ENCODE assay signal across 20 cellular contexts in genomic region chr19:46514589-46515289, GRCh38. TPM values are rescaled to one million over a fixed set of nuclear protein-coding genes. Genes with fewer than 3 reads are reported as not detected.
A peak's percentile ranks its signal among the peaks of the same experiment; 100 is the strongest.
DNase-seq lines count a peak whose midpoint lies in the region; ATAC-seq, FAIRE-seq and TF ChIP-seq lines count a peak whose summit lies in the region.
"Had no signal": no experiment of that assay in that cellular context is flagged by ENCODE, and none has a peak within 500 bp of the region (broad histone marks: within the 10 kb centered on the region; RNA-seq: fewer than 3 reads in every experiment).

No MANE protein-coding gene starts in this region.

- H3K27me3 ChIP-seq in endodermal cell (ENCODE audit: control insufficient read depth, insufficient read depth, low read length, poor library complexity, severe bottlenecking), result no peaks in the 10 kb centered on the region

- H3K4me1 Mint-ChIP-seq in activated naive CD8-positive, alpha-beta T cell treated with anti-CD3 and anti-CD28 coated beads, Interleukin-2, amount 10 ng/mL, durations not matched to agents 7 days and 5 days, result peaks cover 12% of the 10 kb centered on the region
- H3K4me1 Mint-ChIP-seq in activated naive CD8-positive, alpha-beta T cell treated with anti-CD3 and anti-CD28 coated beads, Interleukin-2, amount 50 U/mL, for 24 hours, result peaks cover 6% of the 10 kb centered on the region
- no peaks in the 10 kb centered on the region for H3K4me1 Mint-ChIP-seq in endodermal cell
- peaks cover 35% of the 10 kb centered on the region for H3K4me1 Mint-ChIP-seq in activated naive CD4-positive, alpha-beta T cell treated with anti-CD3 and anti-CD28 coated beads, Interleukin-2, amount 10 ng/mL, durations not matched to agents 7 days and 5 days

- H3K27me3 Mint-ChIP-seq in activated naive CD8-positive, alpha-beta T cell treated with anti-CD3 and anti-CD28 coated beads, Interleukin-2, amount 10 ng/mL, durations not matched to agents 7 days and 5 days, result peaks cover 15% of the 10 kb centered on the region
- H3K27me3 Mint-ChIP-seq in activated naive CD8-positive, alpha-beta T cell treated with anti-CD3 and anti-CD28 coated beads, Interleukin-2, amount 50 U/mL, for 24 hours, result peaks cover 14% of the 10 kb centered on the region
- peaks cover 7% of the 10 kb centered on the region for H3K27me3 Mint-ChIP-seq in endodermal cell (ENCODE audit: insufficient read depth)
- H3K27me3 Mint-ChIP-seq in activated naive CD4-positive, alpha-beta T cell treated with anti-CD3 and anti-CD28 coated beads, Interleukin-2, amount 10 ng/mL, durations not matched to agents 7 days and 5 days, result peaks cover 44% of the 10 kb centered on the region

- H3K4me1 ChIP-seq in endodermal cell (ENCODE audit: control insufficient read depth, insufficient read depth, low read length), result no peaks in the 10 kb centered on the region

- H3K9me3 ChIP-seq in endodermal cell (ENCODE audit: control insufficient read depth, low read length), result peaks cover 8% of the 10 kb centered on the region

- WGBS in endodermal cell (ENCODE audit: insufficient coverage in 1 of 2, insufficient read length in 1 of 2), 2 experiments, result 70 to 85% methylated on average over 6 to 13 of the region's 13 CpGs

- H3K36me3 Mint-ChIP-seq in activated naive CD8-positive, alpha-beta T cell treated with anti-CD3 and anti-CD28 coated beads, Interleukin-2, amount 10 ng/mL, durations not matched to agents 7 days and 5 days, result no peaks in the 10 kb centered on the region
- no peaks in the 10 kb centered on the region for H3K36me3 Mint-ChIP-seq in activated naive CD8-positive, alpha-beta T cell treated with anti-CD3 and anti-CD28 coated beads, Interleukin-2, amount 50 U/mL, for 24 hours (ENCODE audit: low read depth)
- no peaks in the 10 kb centered on the region for H3K36me3 Mint-ChIP-seq in endodermal cell (ENCODE audit: low read depth)
- H3K36me3 Mint-ChIP-seq in activated naive CD4-positive, alpha-beta T cell treated with anti-CD3 and anti-CD28 coated beads, Interleukin-2, amount 10 ng/mL, durations not matched to agents 7 days and 5 days, result no peaks in the 10 kb centered on the region

- no peak for ATAC-seq in activated naive CD8-positive, alpha-beta T cell treated with anti-CD3 and anti-CD28 coated beads, Interleukin-2, amount 10 ng/mL, durations not matched to agents 7 days and 5 days (ENCODE audit: low read depth)
- ATAC-seq in activated naive CD8-positive, alpha-beta T cell treated with anti-CD3 and anti-CD28 coated beads, Interleukin-2, amount 50 U/mL, for 24 hours, result no peak
- no peak for ATAC-seq in HG03342 (IDR thresholded peaks at IDR 0.05; ENCODE audit: unreplicated experiment)
- ATAC-seq: Panc1 had no signal

- TF ChIP-seq CTCF in endodermal cell (conservative IDR thresholded peaks at IDR 0.05), result peak; percentile 52

- FAIRE-seq in HTR-8/SVneo (lab: Jason Lieb, UNC), result peak; percentile 94
- peak; percentile 91 for FAIRE-seq in urothelium cell line (lab: Jason Lieb, UNC)
- FAIRE-seq: A204.1, GM18507, H54 had no signal

- no peak overlapping the region for H3K4me3 ChIP-seq in endodermal cell (ENCODE audit: low read length)

- no peak for DNase-seq in activated naive CD8-positive, alpha-beta T cell treated with anti-CD3 and anti-CD28 coated beads, Interleukin-2, amount 10 ng/mL, durations not matched to agents 7 days and 5 days
- no peak for DNase-seq in activated naive CD8-positive, alpha-beta T cell treated with anti-CD3 and anti-CD28 coated beads, Interleukin-2, amount 50 U/mL, for 24 hours
- DNase-seq in HTR-8/SVneo (ENCODE audit: insufficient read length, low spot score) (no peak), endodermal cell (no peak), urothelium cell line (ENCODE audit: low spot score) (no peak), AML-193 (lab: John Stamatoyannopoulos, UW) (no peak)
- DNase-seq in activated naive CD4-positive, alpha-beta T cell treated with anti-CD3 and anti-CD28 coated beads, Interleukin-2, amount 10 ng/mL, durations not matched to agents 7 days and 5 days, result no peak
- DNase-seq: NCI-H146, NCI-H2081, NCI-H774, SW 1271 had no signal

- H3K9ac ChIP-seq in endodermal cell (ENCODE audit: extremely low read depth, low read length, poor library complexity, severe bottlenecking), result no peak overlapping the region

- H3K9me3 Mint-ChIP-seq in activated naive CD8-positive, alpha-beta T cell treated with anti-CD3 and anti-CD28 coated beads, Interleukin-2, amount 10 ng/mL, durations not matched to agents 7 days and 5 days, result peaks cover 4% of the 10 kb centered on the region
- no peaks in the 10 kb centered on the region for H3K9me3 Mint-ChIP-seq in activated naive CD8-positive, alpha-beta T cell treated with anti-CD3 and anti-CD28 coated beads, Interleukin-2, amount 50 U/mL, for 24 hours
- H3K9me3 Mint-ChIP-seq in endodermal cell, result peaks cover 8% of the 10 kb centered on the region
- H3K9me3 Mint-ChIP-seq in activated naive CD4-positive, alpha-beta T cell treated with anti-CD3 and anti-CD28 coated beads, Interleukin-2, amount 10 ng/mL, durations not matched to agents 7 days and 5 days, result peaks cover 5% of the 10 kb centered on the region

- no peak overlapping the region for H3K4me3 Mint-ChIP-seq in activated naive CD8-positive, alpha-beta T cell treated with anti-CD3 and anti-CD28 coated beads, Interleukin-2, amount 10 ng/mL, durations not matched to agents 7 days and 5 days
- no peak overlapping the region for H3K4me3 Mint-ChIP-seq in activated naive CD8-positive, alpha-beta T cell treated with anti-CD3 and anti-CD28 coated beads, Interleukin-2, amount 50 U/mL, for 24 hours
- H3K4me3 Mint-ChIP-seq in endodermal cell, result no peak overlapping the region
- H3K4me3 Mint-ChIP-seq in activated naive CD4-positive, alpha-beta T cell treated with anti-CD3 and anti-CD28 coated beads, Interleukin-2, amount 10 ng/mL, durations not matched to agents 7 days and 5 days, result no peak overlapping the region

- no peaks in the 10 kb centered on the region for H3K36me3 ChIP-seq in endodermal cell (ENCODE audit: control insufficient read depth, insufficient read depth, low read length)

- POLR2A ChIA-PET in activated naive CD8-positive, alpha-beta T cell treated with anti-CD3 and anti-CD28 coated beads, Interleukin-2, amount 10 ng/mL, durations not matched to agents 7 days and 5 days (lab: Charles Lee), result interaction anchor here (1.5 kb wide), 1 partner anchor 10 kb away, joined by 4 read pairs; no protein-coding TSS in a partner anchor

- peak overlapping the region; percentile 43 for H3K27ac Mint-ChIP-seq in activated naive CD8-positive, alpha-beta T cell treated with anti-CD3 and anti-CD28 coated beads, Interleukin-2, amount 10 ng/mL, durations not matched to agents 7 days and 5 days
- H3K27ac Mint-ChIP-seq in activated naive CD8-positive, alpha-beta T cell treated with anti-CD3 and anti-CD28 coated beads, Interleukin-2, amount 50 U/mL, for 24 hours, result no peak overlapping the region
- no peak overlapping the region for H3K27ac Mint-ChIP-seq in endodermal cell
- H3K27ac Mint-ChIP-seq in activated naive CD4-positive, alpha-beta T cell treated with anti-CD3 and anti-CD28 coated beads, Interleukin-2, amount 10 ng/mL, durations not matched to agents 7 days and 5 days, result no peak overlapping the region
- H3K27ac Mint-ChIP-seq: CD14-positive monocyte had no signal

- CTCF ChIA-PET in activated naive CD4-positive, alpha-beta T cell treated with anti-CD3 and anti-CD28 coated beads, Interleukin-2, amount 10 ng/mL, durations not matched to agents 7 days and 5 days (lab: Charles Lee), result interaction anchor here (0.8 to 5.0 kb wide), 14 partner anchors 7 to 249 kb away, joined by 3 to 66 read pairs (median 4); no protein-coding TSS in a partner anchor

- H3K27ac ChIP-seq in endodermal cell (ENCODE audit: low read depth, low read length), result no peak overlapping the region
- H3K27ac ChIP-seq: HL-60 had no signal

RNA-seq across cellular contexts. Expression of gene PNMA8B, which starts 19.1 kb away (rescaled TPM):
- total RNA-seq in activated naive CD8-positive, alpha-beta T cell treated with anti-CD3 and anti-CD28 coated beads, Interleukin-2, amount 10 ng/mL, durations not matched to agents 7 days and 5 days, result under 1 TPM; 0.22 to 0.23 TPM
- 1 to 10 TPM; 3.1 to 5.9 TPM for total RNA-seq in endodermal cell
- polyA plus RNA-seq in endodermal cell (2013, experiment 1 of 2), result 3.3 TPM
- 2.6 TPM for polyA plus RNA-seq in endodermal cell (2013, experiment 2 of 2)
- total RNA-seq: NCI-H460, SK-MEL-5 had no signal

RNA-seq across cellular contexts. Expression of gene PNMA8A, which starts 43.4 kb away (rescaled TPM):
- 1 to 10 TPM; 1.7 to 1.8 TPM for total RNA-seq in activated naive CD8-positive, alpha-beta T cell treated with anti-CD3 and anti-CD28 coated beads, Interleukin-2, amount 10 ng/mL, durations not matched to agents 7 days and 5 days
- 10 to 100 TPM; 17.3 to 32.5 TPM for total RNA-seq in endodermal cell
- polyA plus RNA-seq in endodermal cell (2013, experiment 1 of 2), result 39.7 TPM
- polyA plus RNA-seq in endodermal cell (2013, experiment 2 of 2), result 40.1 TPM
- total RNA-seq: NCI-H460 had no signal
- polyA plus RNA-seq: CD14-positive monocyte had no signal

Comparison
In these comparisons a context has a peak if more than half of its experiments do, and no peak if none do; other contexts are left out.
1. RNA of gene PNMA8A, which starts 43.4 kb away (total RNA-seq): 17.3 to 32.5 TPM in endodermal cell; 1.7 to 1.8 TPM in activated naive CD8-positive, alpha-beta T cell treated with anti-CD3 and anti-CD28 coated beads, Interleukin-2, amount 10 ng/mL, durations not matched to agents 7 days and 5 days; every median in the first group is over 4 times any median in the second.